ENCODE assay signal across 24 cellular contexts in the genomic region with DNA sequence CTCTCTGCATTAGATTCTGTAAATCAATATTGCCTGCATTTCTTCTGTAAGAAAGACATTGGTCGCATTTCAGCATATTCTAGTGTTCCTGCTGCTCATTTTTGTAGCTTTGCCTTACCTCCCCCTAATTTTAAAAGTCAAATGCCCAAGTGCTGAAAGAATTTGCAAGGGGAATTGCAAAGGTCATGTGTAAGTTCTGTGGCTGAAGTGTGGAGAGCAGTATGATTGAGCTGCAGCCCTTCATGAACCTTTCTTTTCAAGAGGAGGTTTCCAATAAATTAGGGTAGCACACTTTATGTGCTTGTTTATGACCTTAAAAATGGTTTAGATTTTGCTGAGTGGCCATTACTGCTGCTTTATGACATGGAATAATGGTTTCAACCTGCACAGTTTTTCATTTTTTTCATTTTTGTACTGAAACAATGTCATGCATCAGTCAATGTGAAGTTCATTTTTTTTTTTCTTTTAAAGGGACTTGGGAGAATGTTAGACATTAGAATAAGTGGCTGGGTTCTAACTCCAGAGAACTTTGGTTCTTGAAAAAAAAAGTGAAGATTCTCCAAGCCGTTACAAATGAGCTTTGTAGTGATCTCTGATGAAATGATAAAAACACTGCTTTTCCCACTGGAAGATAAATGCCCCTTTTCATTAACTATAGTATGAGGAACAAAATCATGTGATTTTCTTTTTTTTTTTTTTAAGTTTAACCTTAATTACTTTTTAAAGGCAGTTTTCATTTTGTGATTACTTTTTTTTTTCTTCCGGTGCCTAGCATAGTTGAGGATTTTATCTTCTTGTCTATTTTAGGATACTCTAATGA.
DNase-seq lines count a peak whose midpoint lies in the region; ATAC-seq, FAIRE-seq and TF ChIP-seq lines count a peak whose summit lies in the region.
"Had no signal": no experiment of that assay in that cellular context is flagged by ENCODE, and none has a peak within 500 bp of the region (broad histone marks: within the 10 kb centered on the region; RNA-seq: fewer than 3 reads in every experiment).

No MANE protein-coding gene starts in this region.

- no peak overlapping the region for H2AFZ ChIP-seq in fibroblast of lung (ENCODE audit: low read length)

- peaks cover 7% of the 10 kb centered on the region for H3K4me1 ChIP-seq in fibroblast of lung (ENCODE audit: control insufficient read depth, extremely low read depth, insufficient read depth, low read length)

- in situ Hi-C loops in SK-MEL-5 (cut with HindIII; ENCODE audit: low pct_unique_long_range_greater_than_20kb, low sequenced_read_pairs), result no loop called here

- intact Hi-C loops in head of caudate nucleus (cut with DNase I), result no loop called here

- peak; percentile 88 for FAIRE-seq in G401.6 (lab: Jason Lieb, UNC)
- FAIRE-seq: H1 had no signal

- no peaks in the 10 kb centered on the region for H3K79me2 ChIP-seq in fibroblast of lung (ENCODE audit: control insufficient read depth, insufficient read depth, low read length)

- no peak overlapping the region for H3K9ac ChIP-seq in fibroblast of lung (ENCODE audit: insufficient read depth, low read length)

- no peaks in the 10 kb centered on the region for H4K20me1 ChIP-seq in fibroblast of lung (ENCODE audit: control insufficient read depth, extremely low read depth, insufficient read depth, low read length)

- peak; percentile 76 for DNase-seq in SK-MEL-5 (ENCODE audit: low read depth, low spot score)
- DNase-seq in fibroblast of lung (ENCODE audit: low read depth in 2 of 2), result peak; percentile 38 to 76
- peak; percentile 31 for DNase-seq in pons (ENCODE audit: low spot score)
- no peak for DNase-seq in head of caudate nucleus
- no peak for DNase-seq in stimulated activated CD4-positive, alpha-beta T cell treated with anti-CD3 and anti-CD28 coated beads, Interleukin-4, amount 100 ng/mL, for 24 hours
- no peak for DNase-seq in NCI-H2227 (lab: John Stamatoyannopoulos, UW; ENCODE audit: unreplicated experiment)
- DNase-seq: activated CD4-positive, alpha-beta T cell treated with anti-CD3 and anti-CD28 coated beads for 48 hours; activated naive CD4-positive, alpha-beta T cell treated with anti-CD3 and anti-CD28 coated beads, Interleukin-2, amount 10 ng/mL, durations not matched to agents 7 days and 5 days; caudate nucleus; CD4-positive, CD25-positive, alpha-beta regulatory T cell; heart left ventricle; Kasumi-1; left cardiac atrium; NCI-H1092; NCI-H187 treated with DMSO at 0.1 percent for 48 hours; NCI-H69; occipital lobe; retina; stimulated activated naive CD4-positive, alpha-beta T cell treated with Interleukin-2 at 50 U/mL for 16 hours had no signal

- ATAC-seq in GM21423 (IDR thresholded peaks at IDR 0.05; ENCODE audit: unreplicated experiment), result no peak

- peak overlapping the region in 1 of 4 experiments; percentile 37 for H3K4me3 ChIP-seq in fibroblast of lung (replicated peaks in 1 of 4; ENCODE audit: control extremely low read depth in 1 of 4, insufficient read depth in 1 of 4, low read depth in 3 of 4, low read length in 4 of 4)
- H3K4me3 ChIP-seq: heart left ventricle, thoracic aorta, vagina had no signal

- H3K27ac ChIP-seq in fibroblast of lung (ENCODE audit: insufficient read depth, low read length), result peak overlapping the region; percentile 42
- H3K27ac ChIP-seq: heart left ventricle, thoracic aorta, vagina had no signal

- no peaks in the 10 kb centered on the region for H3K9me3 ChIP-seq in fibroblast of lung (ENCODE audit: control insufficient read depth, insufficient read depth, low read depth, low read length)
- H3K9me3 ChIP-seq: thoracic aorta, vagina had no signal

- peak overlapping the region; percentile 65 for H3K4me2 ChIP-seq in fibroblast of lung (ENCODE audit: extremely low read depth, insufficient read depth, low read length)

- TF ChIP-seq CTCF in fibroblast of lung (conservative IDR thresholded peaks at IDR 0.05 in 1 of 2, IDR thresholded peaks at IDR 0.05 in 1 of 2; ENCODE audit: low read depth in 1 of 2, low read length in 2 of 2), result no peak

- H3K27me3 ChIP-seq in fibroblast of lung (ENCODE audit: control insufficient read depth, insufficient read depth, low read length), result no peaks in the 10 kb centered on the region
- H3K27me3 ChIP-seq: heart left ventricle, vagina had no signal

- no peaks in the 10 kb centered on the region for H3K36me3 ChIP-seq in fibroblast of lung (ENCODE audit: control insufficient read depth, insufficient read depth, low read length)
- H3K36me3 ChIP-seq: heart left ventricle, thoracic aorta, vagina had no signal

Comparison
In these comparisons a context has a peak if more than half of its experiments do, and no peak if none do; other contexts are left out.
1. DNase-seq: peak in SK-MEL-5 (single experiment), fibroblast of lung (2 of 2) and pons (single experiment); none in head of caudate nucleus (0 of 42), stimulated activated CD4-positive, alpha-beta T cell treated with anti-CD3 and anti-CD28 coated beads, Interleukin-4, amount 100 ng/mL, for 24 hours (single experiment) and NCI-H2227 (single experiment).